Comparison of ENCODE assay signal across 8 cellular contexts in the genomic region with DNA sequence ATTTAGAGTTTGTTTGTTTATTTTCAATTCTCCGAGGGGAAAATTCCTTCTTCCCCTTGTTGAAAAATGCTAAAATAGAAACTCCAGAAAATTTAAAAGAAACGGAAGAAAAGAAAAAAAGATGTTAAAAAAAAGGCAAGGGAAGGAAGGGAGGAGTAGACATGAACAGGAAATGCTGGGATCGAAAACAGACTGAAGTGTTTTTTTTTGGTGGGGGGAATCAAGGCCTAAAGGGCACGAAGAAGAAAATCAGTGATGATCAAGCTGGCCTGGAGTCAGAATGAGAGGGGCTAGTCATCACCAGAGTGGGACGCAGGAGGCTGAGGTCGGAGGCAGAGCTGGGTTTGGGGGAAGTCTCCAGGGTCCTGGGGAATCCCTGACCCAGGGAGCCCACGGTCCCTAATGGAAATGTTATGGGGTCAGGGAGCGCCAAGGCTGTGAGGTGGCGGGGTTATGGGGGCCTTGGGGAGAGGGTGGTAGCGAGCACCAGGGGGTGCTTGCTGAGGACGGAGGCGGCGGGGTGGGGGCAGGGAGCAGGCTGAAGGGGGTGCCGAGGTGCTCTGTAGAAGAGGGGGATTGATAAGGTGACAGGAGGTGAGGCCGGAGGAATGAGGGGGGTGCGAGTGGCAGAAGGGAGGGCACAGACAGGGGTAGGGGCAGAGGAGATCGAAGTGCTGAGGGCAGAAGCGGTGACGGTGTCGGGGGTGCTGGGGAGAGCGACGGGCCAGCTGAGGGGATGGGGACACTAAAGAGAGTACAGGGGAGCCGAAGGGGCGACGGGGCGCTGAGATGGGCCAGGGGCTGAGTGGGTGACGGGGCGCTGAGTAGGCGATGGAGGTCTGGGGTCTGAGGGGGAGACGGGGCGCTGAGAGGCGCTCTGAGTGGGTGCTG. TPM values are rescaled to one million over a fixed set of nuclear protein-coding genes. Genes with fewer than 3 reads are reported as not detected.
DNase-seq lines count a peak whose midpoint lies in the region; ATAC-seq and TF ChIP-seq lines count a peak whose summit lies in the region.

No MANE protein-coding gene starts in this region.

- no peaks in the 10 kb centered on the region for H3K27me3 ChIP-seq in mammary epithelial cell (ENCODE audit: insufficient read depth, low read length)
- no peaks in the 10 kb centered on the region for H3K27me3 ChIP-seq in left lung

- peak overlapping the region; percentile 91 for H3K4me2 ChIP-seq in mammary epithelial cell (ENCODE audit: insufficient read depth, low read depth, low read length)

- peak overlapping the region; percentile 97 for H3K27ac Mint-ChIP-seq in T-helper 17 cell

- 2% methylated on average over 6 of the region's 32 CpGs for WGBS in mammary epithelial cell (ENCODE audit: low coverage, missing lambda C conversion rate)

- H3K36me3 ChIP-seq in mammary epithelial cell (ENCODE audit: insufficient read depth, low read length), result peaks cover 32% of the 10 kb centered on the region
- H3K36me3 ChIP-seq in left lung, result peaks cover 9 to 66% of the 10 kb centered on the region in 2 donors

- intact Hi-C loops in mammary epithelial cell (cut with micrococcal nuclease), result loop anchor here (2.0 kb wide), 1 partner anchor 230 kb away; a partner anchor contains a TSS
- intact Hi-C loops in left lung (cut with DNase I), result no loop called here

- H2AFZ ChIP-seq in mammary epithelial cell (ENCODE audit: low read depth, low read length), result peak overlapping the region; percentile 86

- DNase-seq in GM20000 (ENCODE audit: low spot score) (peak; percentile 41), T-helper 17 cell (peak; percentile 10 to 18 (median 10)), mammary epithelial cell (no peak), left lung (peak; percentile 54 to 86), epidermal melanocyte (ENCODE audit: insufficient read length, low spot score) (no peak)
- peak; percentile 46 to 64 (median 60) for DNase-seq in stimulated activated CD4-positive, alpha-beta T cell treated with anti-CD3 and anti-CD28 coated beads, TNF-alpha, amount 100 ng/mL, for 48 hours (ENCODE audit: low read depth in 3 of 3)

- dilution Hi-C loops in mammary epithelial cell (cut with HindIII; ENCODE audit: low sequenced_read_pairs), result no loop called here

- H3K27ac ChIP-seq in mammary epithelial cell (ENCODE audit: insufficient read depth, low read depth, low read length) (peak overlapping the region; percentile 79), left lung (peak overlapping the region; percentile 96 to 97)

- no TSS peak for BruUV-seq in mammary epithelial cell (replicated peaks; lab: Mats Ljungman, UMichigan)

- H3K4me3 ChIP-seq in mammary epithelial cell (replicated peaks in 1 of 3; ENCODE audit: insufficient read depth in 1 of 3, low read depth in 2 of 3, low read length in 3 of 3) (peak overlapping the region; percentile 85 to 93 (median 90)), left lung (peak overlapping the region; percentile 80 to 83)

- peaks cover 18% of the 10 kb centered on the region for H3K36me3 Mint-ChIP-seq in T-helper 17 cell (ENCODE audit: low read depth)

- CTCF ChIA-PET in mammary epithelial cell (lab: Charles Lee; ENCODE audit: low non-redundant PET), result interaction anchor here (0.5 to 0.6 kb wide), 2 partner anchors 43 to 581 kb away, joined by 4 to 6 read pairs; no protein-coding TSS in a partner anchor

- peaks cover 27% of the 10 kb centered on the region for H3K9me3 ChIP-seq in T-helper 17 cell (ENCODE audit: control insufficient read depth, low read length, poor library complexity, severe bottlenecking)
- no peaks in the 10 kb centered on the region for H3K9me3 ChIP-seq in mammary epithelial cell (replicated peaks; ENCODE audit: insufficient read depth, low read length)
- peaks cover 3 to 17% of the 10 kb centered on the region in 2 donors for H3K9me3 ChIP-seq in left lung

- peaks cover 85% of the 10 kb centered on the region for H3K79me2 ChIP-seq in mammary epithelial cell (ENCODE audit: insufficient read depth, low read length)

- no peaks in the 10 kb centered on the region for H3K27me3 Mint-ChIP-seq in T-helper 17 cell

- H3K4me1 ChIP-seq in mammary epithelial cell (ENCODE audit: insufficient read depth, low read length) (peaks cover 40% of the 10 kb centered on the region), left lung (peaks cover 29 to 74% of the 10 kb centered on the region in 2 donors)

- ATAC-seq in T-helper 17 cell (no peak), left lung (peak; percentile 1), GM18873 (IDR thresholded peaks at IDR 0.05; ENCODE audit: low FRiP score, unreplicated experiment) (no peak), GM19467 (IDR thresholded peaks at IDR 0.05; ENCODE audit: unreplicated experiment) (no peak)

- peaks cover 17% of the 10 kb centered on the region for H4K20me1 ChIP-seq in mammary epithelial cell (ENCODE audit: insufficient read depth, low read length)

- in situ Hi-C loops in mammary epithelial cell (cut with MboI; ENCODE audit: low sequenced_read_pairs in 2 of 2), result no loop called here

- peaks cover 40% of the 10 kb centered on the region for H3K4me1 Mint-ChIP-seq in T-helper 17 cell

- H3K9ac ChIP-seq in mammary epithelial cell (ENCODE audit: insufficient read depth, low read length), result peak overlapping the region; percentile 98

- TF ChIP-seq CTCF in GM20000 (IDR thresholded peaks at IDR 0.05; ENCODE audit: extremely low read depth, missing control alignments) (no peak), mammary epithelial cell (conservative IDR thresholded peaks at IDR 0.05 in 1 of 2, IDR thresholded peaks at IDR 0.05 in 1 of 2; ENCODE audit: extremely low read depth in 1 of 2, insufficient read depth in 1 of 2, low read depth in 1 of 2, low read length in 2 of 2) (no peak), left lung (IDR thresholded peaks at IDR 0.05) (no peak)

- H3K4me3 Mint-ChIP-seq in T-helper 17 cell, result peak overlapping the region; percentile 99

RNA-seq across cellular contexts. Expression of a gene that starts 0.7 kb away (rescaled TPM):
- total RNA-seq in T-helper 17 cell (10 to 100 TPM; 54.0 to 58.8 TPM), mammary epithelial cell (10 to 100 TPM; 24.9 to 34.0 TPM), left lung (10 to 100 TPM; 39.6 to 41.0 TPM)
- polyA plus RNA-seq in mammary epithelial cell, result 6.3 TPM
- 54.2 TPM for polyA minus RNA-seq in mammary epithelial cell

RNA-seq across cellular contexts. Expression of a gene that starts 57.9 kb away (rescaled TPM):
- total RNA-seq in T-helper 17 cell (10 to 100 TPM; 84.1 to 87.5 TPM), mammary epithelial cell (10 to 100 TPM; 39.0 to 44.1 TPM), left lung (10 to 100 TPM; 21.8 to 22.2 TPM)
- polyA plus RNA-seq in mammary epithelial cell, result 36.9 TPM
- 52.4 TPM for polyA minus RNA-seq in mammary epithelial cell

Comparison
In these comparisons a context has a peak if more than half of its experiments do, and no peak if none do; other contexts are left out.
1. DNase-seq: peak in GM20000 (single experiment), T-helper 17 cell (3 of 3), left lung (2 of 2) and stimulated activated CD4-positive, alpha-beta T cell treated with anti-CD3 and anti-CD28 coated beads, TNF-alpha, amount 100 ng/mL, for 48 hours (3 of 3); none in mammary epithelial cell (single experiment) and epidermal melanocyte (single experiment).